8 cellular contexts compared by ENCODE assay signal in genomic region chr22:31400023-31400397, GRCh38. TPM values are rescaled to one million over a fixed set of nuclear protein-coding genes. Genes with fewer than 3 reads are reported as not detected.
DNase-seq lines count a peak whose midpoint lies in the region; ATAC-seq and TF ChIP-seq lines count a peak whose summit lies in the region.

No MANE protein-coding gene starts in this region.

- intact Hi-C loops in CD8-positive, alpha-beta T cell (cut with DNase I, micrococcal nuclease), result no loop called here
- intact Hi-C loops in aorta (cut with DNase I), result no loop called here

- peaks cover 11% of the 10 kb centered on the region for H3K36me3 ChIP-seq in CD8-positive, alpha-beta T cell (ENCODE audit: insufficient read depth, low read length)
- H3K36me3 ChIP-seq in Loucy (ENCODE audit: insufficient read depth, low read length) (peaks cover 13% of the 10 kb centered on the region; the same call in 1 of the 2 replicates), mesenchymal stem cell (ENCODE audit: control insufficient read depth in 1 of 2, insufficient read depth in 2 of 2, low read depth in 1 of 2, low read length in 2 of 2) (peaks cover 20 to 36% of the 10 kb centered on the region in 2 experiments), aorta (ENCODE audit: control insufficient read depth in 1 of 2, insufficient read depth in 2 of 2, low read length in 1 of 2) (peaks cover 0 to 2% of the 10 kb centered on the region in 2 donors)

- H3K14ac ChIP-seq in mesenchymal stem cell (ENCODE audit: low read length in 2 of 2), result peak overlapping the region in 1 of 2 experiments; percentile 89

- H3K18ac ChIP-seq in mesenchymal stem cell (ENCODE audit: low read depth in 1 of 2, low read length in 2 of 2), result peak overlapping the region; percentile 1 to 89

- POLR2A ChIA-PET in CD8-positive, alpha-beta T cell (lab: Charles Lee), result interaction anchor here (0.7 to 2.1 kb wide), 5 partner anchors 15 to 262 kb away, joined by 3 to 11 read pairs (median 3); partner anchors contain the start of genes PATZ1 and PISD

- peak overlapping the region; percentile 15 to 81 for H3K4ac ChIP-seq in mesenchymal stem cell (ENCODE audit: low read depth in 1 of 2, low read length in 2 of 2)

- H3K36me3 Mint-ChIP-seq in CD8-positive, alpha-beta T cell, result peaks cover 31% of the 10 kb centered on the region
- peaks cover 45% of the 10 kb centered on the region for H3K36me3 Mint-ChIP-seq in central memory CD8-positive, alpha-beta T cell (ENCODE audit: insufficient read depth)

- peak overlapping the region; percentile 76 for H3K4me3 ChIP-seq in CD8-positive, alpha-beta T cell (ENCODE audit: low read depth, low read length)
- H3K4me3 ChIP-seq in Loucy (ENCODE audit: low read length, poor library complexity, severe bottlenecking) (peak overlapping the region; percentile 98), mesenchymal stem cell (ENCODE audit: insufficient read depth in 1 of 2, low read depth in 1 of 2, low read length in 2 of 2) (peak overlapping the region; percentile 81 to 98), aorta (ENCODE audit: low read length in 2 of 2) (peak overlapping the region; percentile 55 to 60)

- peak overlapping the region; percentile 96 for H3K27ac Mint-ChIP-seq in CD8-positive, alpha-beta T cell
- peak overlapping the region; percentile 94 for H3K27ac Mint-ChIP-seq in central memory CD8-positive, alpha-beta T cell (ENCODE audit: low read depth)

- H3K23ac ChIP-seq in mesenchymal stem cell (ENCODE audit: low read length in 2 of 2), result peak overlapping the region in 1 of 2 experiments; percentile 86

- H3K4me3 Mint-ChIP-seq in CD8-positive, alpha-beta T cell, result peak overlapping the region; percentile 95
- H3K4me3 Mint-ChIP-seq in central memory CD8-positive, alpha-beta T cell, result peak overlapping the region; percentile 88

- no peak overlapping the region for H2BK15ac ChIP-seq in mesenchymal stem cell (ENCODE audit: low read depth, poor library complexity, severe bottlenecking)

- peak overlapping the region; percentile 58 for H2AK5ac ChIP-seq in mesenchymal stem cell (ENCODE audit: low read length, severe bottlenecking)

- H3K9ac ChIP-seq in Loucy (ENCODE audit: low read depth, low read length, poor library complexity, severe bottlenecking) (peak overlapping the region; percentile 99), mesenchymal stem cell (ENCODE audit: low read length) (peak overlapping the region; percentile 97)

- peak overlapping the region; percentile 82 for H3K27ac ChIP-seq in CD8-positive, alpha-beta T cell (ENCODE audit: low read depth, low read length)
- H3K27ac ChIP-seq in mesenchymal stem cell (ENCODE audit: low read length, poor library complexity, severe bottlenecking) (peak overlapping the region; percentile 77), aorta (ENCODE audit: low read depth in 1 of 2, low read length in 2 of 2) (peak overlapping the region in 1 of 2 donors; percentile 22)

- peak overlapping the region; percentile 93 for H3K4me2 ChIP-seq in Loucy (ENCODE audit: low read depth, low read length, poor library complexity, severe bottlenecking)
- H3K4me2 ChIP-seq in mesenchymal stem cell (ENCODE audit: low read length, poor library complexity, severe bottlenecking), result peak overlapping the region; percentile 84

- no peaks in the 10 kb centered on the region for H3K27me3 Mint-ChIP-seq in CD8-positive, alpha-beta T cell (ENCODE audit: low read depth)
- H3K27me3 Mint-ChIP-seq in central memory CD8-positive, alpha-beta T cell, result no peaks in the 10 kb centered on the region

- no peak for TF ChIP-seq CTCF in CD8-positive, alpha-beta T cell (IDR thresholded peaks at IDR 0.05)
- TF ChIP-seq CTCF in Loucy (conservative IDR thresholded peaks at IDR 0.05; ENCODE audit: low read length), result no peak

- CTCF ChIA-PET in CD8-positive, alpha-beta T cell (lab: Charles Lee), result no interaction called here

- no peaks in the 10 kb centered on the region for H3K27me3 ChIP-seq in CD8-positive, alpha-beta T cell (ENCODE audit: insufficient read depth, low read length)
- no peaks in the 10 kb centered on the region for H3K27me3 ChIP-seq in Loucy (ENCODE audit: insufficient read depth, low read length, poor library complexity, severe bottlenecking)
- H3K27me3 ChIP-seq in mesenchymal stem cell (ENCODE audit: control insufficient read depth in 1 of 2, insufficient read depth in 1 of 2, low read length in 2 of 2), result no peaks in the 10 kb centered on the region
- no peaks in the 10 kb centered on the region for H3K27me3 ChIP-seq in aorta (ENCODE audit: control insufficient read depth in 1 of 2, insufficient read depth in 2 of 2, low read length in 1 of 2)

- peaks cover 5% of the 10 kb centered on the region for H3K79me1 ChIP-seq in mesenchymal stem cell (replicated peaks; ENCODE audit: low read length, poor library complexity, severe bottlenecking)

- DNase-seq in CD8-positive, alpha-beta T cell, result no peak
- no peak for DNase-seq in central memory CD8-positive, alpha-beta T cell (ENCODE audit: low spot score in 2 of 2)
- DNase-seq in mesenchymal stem cell (peak; percentile 70), aorta (no peak)
- DNase-seq in activated CD4-positive, CD25-positive, alpha-beta regulatory T cell treated with anti-CD3 and anti-CD28 coated beads, Interleukin-2, amount 50 U/mL, for 72 hours, result no peak

- no peak for ATAC-seq in CD8-positive, alpha-beta T cell
- no peak for ATAC-seq in central memory CD8-positive, alpha-beta T cell (replicated peaks; ENCODE audit: extremely low read depth, poor library complexity, severe bottlenecking)
- no peak for ATAC-seq in aorta (ENCODE audit: low FRiP score)
- no peak for ATAC-seq in GM21529 (IDR thresholded peaks at IDR 0.05; ENCODE audit: unreplicated experiment)
- ATAC-seq in GM18868 (IDR thresholded peaks at IDR 0.05; ENCODE audit: unreplicated experiment), result no peak

- peaks cover 13% of the 10 kb centered on the region for H3K4me1 ChIP-seq in CD8-positive, alpha-beta T cell (ENCODE audit: insufficient read depth, low read length)
- peaks cover 19% of the 10 kb centered on the region for H3K4me1 ChIP-seq in Loucy (ENCODE audit: insufficient read depth, low read length, poor library complexity, severe bottlenecking)
- peaks cover 1% of the 10 kb centered on the region for H3K4me1 ChIP-seq in mesenchymal stem cell (ENCODE audit: control insufficient read depth, insufficient read depth, low read depth, low read length)
- no peaks in the 10 kb centered on the region for H3K4me1 ChIP-seq in aorta (ENCODE audit: control insufficient read depth in 1 of 2, insufficient read depth in 2 of 2, low read length in 2 of 2)

- H4K91ac ChIP-seq in mesenchymal stem cell (ENCODE audit: low read length), result peak overlapping the region; percentile 64

- H4K20me1 ChIP-seq in Loucy (ENCODE audit: insufficient read depth, low read length, poor library complexity, severe bottlenecking), result peaks cover 20% of the 10 kb centered on the region

- peaks cover 55% of the 10 kb centered on the region for H3K79me2 ChIP-seq in Loucy (ENCODE audit: insufficient read depth, low read length)

- 11% methylated on average over 9 of the region's 11 CpGs for WGBS in mesenchymal stem cell
- WGBS in aorta, 2 donors, result 2% methylated on average over 11 of the region's 11 CpGs

- no peaks in the 10 kb centered on the region for H3F3A ChIP-seq in Loucy (ENCODE audit: low read depth)

- peak overlapping the region; percentile 96 for H4K8ac ChIP-seq in mesenchymal stem cell (ENCODE audit: low read length)

- H3K9me3 ChIP-seq in CD8-positive, alpha-beta T cell (ENCODE audit: low read length), result no peaks in the 10 kb centered on the region
- H3K9me3 ChIP-seq in Loucy (ENCODE audit: insufficient read depth, low read depth, low read length), result no peaks in the 10 kb centered on the region
- no peaks in the 10 kb centered on the region for H3K9me3 ChIP-seq in mesenchymal stem cell (ENCODE audit: control insufficient read depth, low read length)
- no peaks in the 10 kb centered on the region for H3K9me3 ChIP-seq in aorta (ENCODE audit: control insufficient read depth, low read length)

- peaks cover 31% of the 10 kb centered on the region for H3K4me1 Mint-ChIP-seq in CD8-positive, alpha-beta T cell (ENCODE audit: low read depth)
- peaks cover 11% of the 10 kb centered on the region for H3K4me1 Mint-ChIP-seq in central memory CD8-positive, alpha-beta T cell

- H2BK5ac ChIP-seq in mesenchymal stem cell (ENCODE audit: low read depth, low read length, poor library complexity, severe bottlenecking), result no peak overlapping the region

- H2AFZ ChIP-seq in Loucy (ENCODE audit: low read length) (peak overlapping the region; percentile 85), mesenchymal stem cell (ENCODE audit: low read depth, low read length) (peak overlapping the region; percentile 66)

- no peaks in the 10 kb centered on the region for H3K9me3 Mint-ChIP-seq in CD8-positive, alpha-beta T cell
- no peaks in the 10 kb centered on the region for H3K9me3 Mint-ChIP-seq in central memory CD8-positive, alpha-beta T cell

- H3K9me2 ChIP-seq in Loucy (replicated peaks; ENCODE audit: low read depth, low read length), result no peaks in the 10 kb centered on the region

- H2BK120ac ChIP-seq in mesenchymal stem cell (ENCODE audit: low read depth, low read length), result no peak overlapping the region

- H2BK12ac ChIP-seq in mesenchymal stem cell (ENCODE audit: low read length in 2 of 2), result peak overlapping the region in 1 of 2 experiments; percentile 42

RNA-seq across cellular contexts. Expression of gene DRG1, which starts 0.6 kb away (rescaled TPM):
- total RNA-seq in CD8-positive, alpha-beta T cell, result 10 to 100 TPM; 55.9 to 63.3 TPM
- 44.1 TPM for polyA plus RNA-seq in mesenchymal stem cell (2013, experiment 1 of 2)
- 45.0 TPM for polyA plus RNA-seq in mesenchymal stem cell (2013, experiment 2 of 2)
- 10 to 100 TPM; 34.4 to 37.2 TPM for total RNA-seq in aorta
- 10 to 100 TPM; 45.2 to 58.2 TPM for polyA plus RNA-seq in aorta

RNA-seq across cellular contexts. Expression of gene PATZ1, which starts 53.9 kb away (rescaled TPM):
- total RNA-seq in CD8-positive, alpha-beta T cell, result 10 to 100 TPM; 57.8 to 61.3 TPM
- polyA plus RNA-seq in mesenchymal stem cell (2013, experiment 1 of 2), result 10.3 TPM
- 10.6 TPM for polyA plus RNA-seq in mesenchymal stem cell (2013, experiment 2 of 2)
- 10 to 100 TPM; 14.1 to 17.6 TPM for total RNA-seq in aorta
- polyA plus RNA-seq in aorta, result 10 to 100 TPM in 1 of 2 donors, 1 to 10 TPM in 1; 3.3 to 11.5 TPM
